11 cellular contexts compared by ENCODE assay signal in genomic region chr4:2994917-2995316, GRCh38.
"Had no signal": no experiment of that assay in that cellular context is flagged by ENCODE, and none has a peak within 500 bp of the region (broad histone marks: within the 10 kb centered on the region; RNA-seq: fewer than 3 reads in every experiment).

No MANE protein-coding gene starts in this region.

- H3K9me3 ChIP-seq: HAP-1 had no signal

- H3K4me2 ChIP-seq: GM23338 had no signal

- H3K36me3 ChIP-seq: HAP-1 had no signal

- H2AFZ ChIP-seq: GM23248, GM23338 had no signal

- H3K4me3 Mint-ChIP-seq: GM23338, H9, HFFc6 had no signal

- FAIRE-seq: H1, H54 had no signal

- ATAC-seq: GM23338, HCT116 had no signal

- H3K4me1 ChIP-seq: HAP-1 had no signal

- H3K27ac Mint-ChIP-seq: GM23338, H9, HFFc6 had no signal

- H3K9ac ChIP-seq: GM23248 had no signal

- H3K9me3 Mint-ChIP-seq: GM23338, H9, HFFc6 had no signal

- H3K4me1 Mint-ChIP-seq: GM23338, H9 had no signal

- H3K4me3 ChIP-seq: GM23248, GM23338, HAP-1 had no signal

- DNase-seq: GM23248, GOT3, H7, H9, HCEC 1CT, HFFc6 had no signal

- H3K27ac ChIP-seq: GM23248 had no signal
